ENCODE assay signal across 9 cellular contexts in the genomic region with DNA sequence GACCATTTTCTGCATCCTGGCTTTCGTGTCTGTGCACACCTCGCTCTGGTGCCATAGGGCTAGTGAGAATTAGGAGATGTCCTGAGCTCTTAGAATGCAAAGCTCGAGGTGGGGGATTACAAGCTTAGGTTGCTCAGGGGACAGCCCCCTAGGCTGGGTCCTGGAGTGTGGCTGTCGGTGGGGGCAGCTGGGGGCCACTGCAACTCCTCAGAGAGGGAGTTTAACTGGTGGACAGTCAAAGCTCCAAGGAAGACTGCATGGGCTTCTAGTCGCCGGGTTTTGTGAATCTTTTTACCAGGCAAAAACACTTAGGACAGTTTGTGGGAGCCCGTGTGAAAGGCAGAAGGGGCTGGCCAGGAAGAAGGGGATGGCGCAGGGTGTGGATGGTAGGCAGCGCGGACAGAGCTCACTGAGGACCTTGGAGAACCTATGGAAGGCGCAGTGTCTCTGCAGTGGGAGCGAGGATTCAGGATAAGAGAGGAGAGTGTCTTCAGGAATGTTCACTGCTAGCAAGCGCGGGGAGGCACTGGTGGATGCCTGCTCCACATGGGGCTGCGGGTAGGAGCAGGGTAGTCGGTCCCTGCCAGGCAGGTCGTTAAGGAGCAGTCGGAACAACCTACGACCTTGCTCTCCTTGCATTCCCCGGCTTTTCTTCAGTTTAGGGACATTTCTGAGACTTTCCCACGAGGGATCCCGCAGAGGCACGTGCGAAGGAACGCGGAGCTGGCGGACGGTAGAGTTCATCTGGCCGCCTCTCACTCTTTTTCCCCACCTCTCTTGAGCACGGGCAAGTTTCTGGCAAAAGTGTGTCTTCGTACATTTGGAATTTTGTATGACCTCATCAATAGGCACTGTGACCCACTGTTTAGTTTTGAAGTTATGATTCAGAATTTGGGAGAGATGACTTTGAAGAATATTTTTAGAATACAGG. TPM values are rescaled to one million over a fixed set of nuclear protein-coding genes. Genes with fewer than 3 reads are reported as not detected.
DNase-seq lines count a peak whose midpoint lies in the region; ATAC-seq and TF ChIP-seq lines count a peak whose summit lies in the region.
"Had no signal": no experiment of that assay in that cellular context is flagged by ENCODE, and none has a peak within 500 bp of the region (broad histone marks: within the 10 kb centered on the region; RNA-seq: fewer than 3 reads in every experiment).

No MANE protein-coding gene starts in this region.

- H3K4me1 ChIP-seq in lower lobe of right lung: peaks cover 62% of the 10 kb centered on the region
- peaks cover 0 to 69% (median 36%) of the 10 kb centered on the region in 4 donors for H3K4me1 ChIP-seq in tibial nerve

- TF ChIP-seq POLR2A in tibial nerve (IDR thresholded peaks at IDR 0.05): peak in 1 of 2 donors; percentile 6

- H3K27ac ChIP-seq in lower lobe of right lung (peak overlapping the region; percentile 91), tibial nerve (peak overlapping the region in 3 of 4 donors; percentile 85 to 93 (median 90)), substantia nigra (ENCODE audit: low read depth, low read length, poor library complexity, severe bottlenecking) (no peak overlapping the region)
- H3K27ac ChIP-seq: 22Rv1 had no signal

- H3K36me3 ChIP-seq in lower lobe of right lung (peaks cover 22% of the 10 kb centered on the region), tibial nerve (peaks cover 0 to 30% (median 0%) of the 10 kb centered on the region in 3 donors)

- no peaks in the 10 kb centered on the region for H3K27me3 ChIP-seq in lower lobe of right lung (ENCODE audit: low read depth)
- no peaks in the 10 kb centered on the region for H3K27me3 ChIP-seq in tibial nerve

- H3K4me3 ChIP-seq in choroid plexus epithelial cell (ENCODE audit: low read depth, low read length): peak overlapping the region; percentile 61
- H3K4me3 ChIP-seq in lower lobe of right lung: peak overlapping the region; percentile 48
- H3K4me3 ChIP-seq in tibial nerve: peak overlapping the region; percentile 13 to 51 (median 46)

- intact Hi-C loops in lower lobe of right lung (cut with DNase I): no loop called here

- H3K9me3 ChIP-seq in lower lobe of right lung: no peaks in the 10 kb centered on the region
- H3K9me3 ChIP-seq in tibial nerve: no peaks in the 10 kb centered on the region

- in situ Hi-C loops in GM13977 (cut with MboI; ENCODE audit: low pct_unique_long_range_greater_than_20kb, low sequenced_read_pairs, unreplicated experiment): no loop called here

- ATAC-seq in lower lobe of right lung (peak in 1 of 2 donors; percentile 15), HG03095 (IDR thresholded peaks at IDR 0.05; ENCODE audit: unreplicated experiment) (no peak)

- TF ChIP-seq CTCF in choroid plexus epithelial cell (conservative IDR thresholded peaks at IDR 0.05; ENCODE audit: low read depth, low read length): no peak
- TF ChIP-seq CTCF in lower lobe of right lung (IDR thresholded peaks at IDR 0.05): no peak
- no peak for TF ChIP-seq CTCF in tibial nerve (IDR thresholded peaks at IDR 0.05)
- TF ChIP-seq CTCF in GM13977 (IDR thresholded peaks at IDR 0.05; ENCODE audit: extremely low read depth, insufficient read depth, missing control alignments): no peak

- WGBS in tibial nerve, 2 donors: 22 to 29% methylated on average over 31 of the region's 31 CpGs

- TF ChIP-seq EP300 in tibial nerve (IDR thresholded peaks at IDR 0.05): peak in 1 of 2 donors; percentile 20

- DNase-seq in NCI-H82 (lab: John Stamatoyannopoulos, UW) (peak; percentile 48), NCI-H82 treated with DMSO at 0.1 percent for 48 hours (lab: John Stamatoyannopoulos, UW; ENCODE audit: unreplicated experiment) (no peak), choroid plexus epithelial cell (ENCODE audit: low read depth) (peak; percentile 77), lower lobe of right lung (no peak), tibial nerve (ENCODE audit: low spot score in 2 of 2) (no peak), substantia nigra (lab: John Stamatoyannopoulos, UW) (no peak), GM13977 (ENCODE audit: low spot score) (no peak)

RNA-seq across cellular contexts. Expression of a gene that starts 12.9 kb away (rescaled TPM):
- 21.7 TPM for total RNA-seq in lower lobe of right lung
- total RNA-seq in tibial nerve: 10 to 100 TPM in 1 of 4 donors, 1 to 10 TPM in 3; 2.2 to 10.2 (median 2.9) TPM

Comparison
In these comparisons a context has a peak if more than half of its experiments do, and no peak if none do; other contexts are left out.
1. DNase-seq: peak in NCI-H82 (single experiment) and choroid plexus epithelial cell (single experiment); none in NCI-H82 treated with DMSO at 0.1 percent for 48 hours (single experiment), lower lobe of right lung (single experiment), tibial nerve (0 of 2), substantia nigra (0 of 49) and GM13977 (single experiment).
2. Peak in every context shown above with its lines, with median percentiles within 50 percentile points of each other: H3K4me3 ChIP-seq.